1 cellular context compared by ENCODE assay signal in genomic region chr10:78210548-78210947, GRCh38.
TF ChIP-seq lines count a peak whose summit lies in the region.

No MANE protein-coding gene starts in this region.

TF ChIP-seq in IMR-90, 13 proteins besides CTCF, POLR2A, EP300 and RAD21:
- no peak for TF ChIP-seq MAZ (IDR thresholded peaks at IDR 0.05; ENCODE audit: borderline replicate concordance, low read depth, low read length)
- no peak for TF ChIP-seq SMC3 (IDR thresholded peaks at IDR 0.05; ENCODE audit: low read depth, low read length)
- TF ChIP-seq USF2 (IDR thresholded peaks at IDR 0.05; ENCODE audit: low read depth, low read length) = no peak
- TF ChIP-seq MAFK (IDR thresholded peaks at IDR 0.05; ENCODE audit: low read depth, low read length) = no peak
- no peak for TF ChIP-seq FOS (IDR thresholded peaks at IDR 0.05; ENCODE audit: low read depth, low read length)
- no peak for TF ChIP-seq MXI1 (IDR thresholded peaks at IDR 0.05; ENCODE audit: borderline replicate concordance, low read depth, low read length)
- no peak for TF ChIP-seq ELK1 (IDR thresholded peaks at IDR 0.05; ENCODE audit: borderline replicate concordance, low read depth, low read length)
- no peak for TF ChIP-seq CEBPB (IDR thresholded peaks at IDR 0.05; ENCODE audit: low read depth, low read length)
- no peak for TF ChIP-seq CHD1 (IDR thresholded peaks at IDR 0.05; ENCODE audit: low read depth, low read length)
